ENCODE assay signal across 10 cellular contexts in the genomic region with DNA sequence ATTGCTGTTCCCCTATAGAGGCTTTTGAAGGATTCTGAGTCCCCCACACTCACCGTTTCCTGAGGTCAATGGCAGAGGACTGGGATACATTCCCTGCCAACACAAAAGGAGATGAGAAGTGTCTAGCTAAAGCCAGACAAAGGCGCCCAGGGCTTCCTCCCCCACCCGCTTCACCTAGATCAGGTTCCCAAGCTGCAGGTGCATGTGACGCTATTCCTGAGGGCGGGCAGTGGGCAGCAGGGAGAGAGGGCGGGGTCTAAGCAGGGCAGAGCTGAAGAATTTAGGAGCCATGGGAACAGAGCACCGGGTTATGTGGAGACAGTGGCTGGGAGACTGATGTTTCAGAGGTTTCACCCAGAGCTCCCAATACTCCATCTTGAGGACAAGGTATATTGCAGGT. TPM values are rescaled to one million over a fixed set of nuclear protein-coding genes. Genes with fewer than 3 reads are reported as not detected.
DNase-seq lines count a peak whose midpoint lies in the region; ATAC-seq and TF ChIP-seq lines count a peak whose summit lies in the region.
"Had no signal": no experiment of that assay in that cellular context is flagged by ENCODE, and none has a peak within 500 bp of the region (broad histone marks: within the 10 kb centered on the region; RNA-seq: fewer than 3 reads in every experiment).

No MANE protein-coding gene starts in this region.

- H3K27me3 ChIP-seq in heart left ventricle (no peaks in the 10 kb centered on the region), Peyer's patch (no peaks in the 10 kb centered on the region), transverse colon (no peaks in the 10 kb centered on the region)

- H3K4me1 ChIP-seq in heart left ventricle (peaks cover 15 to 65% (median 50%) of the 10 kb centered on the region in 12 donors), Peyer's patch (peaks cover 5 to 43% (median 28%) of the 10 kb centered on the region in 4 donors), transverse colon (peaks cover 31 to 55% (median 37%) of the 10 kb centered on the region in 4 donors)

- H3K4me3 ChIP-seq in heart left ventricle = no peak overlapping the region
- H3K4me3 ChIP-seq in Peyer's patch = no peak overlapping the region
- H3K4me3 ChIP-seq in transverse colon = no peak overlapping the region

- in situ Hi-C loops in transverse colon (cut with MboI; ENCODE audit: low pct_ligation_motif_present in 1 of 4, low pct_unique_long_range_greater_than_20kb in 1 of 4, low sequenced_read_pairs in 3 of 4) = loop anchor here in 3 of 4 donors (5.0 to 10.0 kb wide), 2 partner anchors 47 to 50 kb away; partner anchors contain the start of gene KHDC4 (in 2 of the 3)

- intact Hi-C loops in heart left ventricle (cut with DNase I) = loop anchor here in 2 of 10 donors (2.0 to 10.0 kb wide), 2 partner anchors 20 to 130 kb away; partner anchors contain the start of genes GON4L (in 1 of the 2) and SYT11 (in 1 of the 2)
- intact Hi-C loops in Right ventricle myocardium superior (cut with DNase I) = no loop called here
- intact Hi-C loops in transverse colon (cut with DNase I; ENCODE audit: low total_unique reads) = no loop called here

- no peak for TF ChIP-seq CTCF in heart left ventricle (IDR thresholded peaks at IDR 0.05)
- TF ChIP-seq CTCF in Peyer's patch (IDR thresholded peaks at IDR 0.05) = no peak
- no peak for TF ChIP-seq CTCF in transverse colon (IDR thresholded peaks at IDR 0.05)

- H3K4me3 Mint-ChIP-seq in activated CD8-positive, alpha-beta memory T cell treated with anti-CD3 and anti-CD28 coated beads, Interleukin-2, amount 10 ng/mL, durations not matched to agents 7 days and 5 days = no peak overlapping the region

- WGBS in heart left ventricle, 4 donors = 85 to 87% (median 86%) methylated on average over 7 of the region's 7 CpGs
- 78% methylated on average over 7 of the region's 7 CpGs; no CpG with 5 or more reads in 1 of the 2 donors for WGBS in transverse colon (ENCODE audit: low coverage in 1 of 2), 2 donors

- DNase-seq in heart left ventricle = no peak
- no peak for DNase-seq in Right ventricle myocardium superior
- DNase-seq in Peyer's patch = no peak
- DNase-seq in islet precursor cell = peak; percentile 65
- DNase-seq in transverse colon = no peak
- no peak for DNase-seq in T1000 (lab: John Stamatoyannopoulos, UW)
- DNase-seq in activated CD8-positive, alpha-beta memory T cell treated with anti-CD3 and anti-CD28 coated beads, Interleukin-2, amount 10 ng/mL, durations not matched to agents 7 days and 5 days = no peak

- H3K27ac Mint-ChIP-seq in activated CD8-positive, alpha-beta memory T cell treated with anti-CD3 and anti-CD28 coated beads, Interleukin-2, amount 10 ng/mL, durations not matched to agents 7 days and 5 days = no peak overlapping the region

- H3K27ac ChIP-seq in heart left ventricle (peak overlapping the region; percentile 6 to 100 (median 98)), Peyer's patch (peak overlapping the region; percentile 28 to 99 (median 97)), transverse colon (peak overlapping the region; percentile 92 to 96 (median 94))

- TF ChIP-seq EP300 in transverse colon (IDR thresholded peaks at IDR 0.05; ENCODE audit: low read depth) = no peak

- TF ChIP-seq POLR2A in heart left ventricle (IDR thresholded peaks at IDR 0.05) = no peak
- no peak for TF ChIP-seq POLR2A in Peyer's patch (IDR thresholded peaks at IDR 0.05)
- TF ChIP-seq POLR2A in transverse colon (IDR thresholded peaks at IDR 0.05) = no peak

- peaks cover 2% of the 10 kb centered on the region for H3K36me3 Mint-ChIP-seq in activated CD8-positive, alpha-beta memory T cell treated with anti-CD3 and anti-CD28 coated beads, Interleukin-2, amount 10 ng/mL, durations not matched to agents 7 days and 5 days

- peaks cover 44% of the 10 kb centered on the region for H3K4me1 Mint-ChIP-seq in activated CD8-positive, alpha-beta memory T cell treated with anti-CD3 and anti-CD28 coated beads, Interleukin-2, amount 10 ng/mL, durations not matched to agents 7 days and 5 days

- H3K36me3 ChIP-seq in heart left ventricle = no peaks in the 10 kb centered on the region
- H3K36me3 ChIP-seq in Peyer's patch = no peaks in the 10 kb centered on the region
- no peaks in the 10 kb centered on the region for H3K36me3 ChIP-seq in transverse colon

- CTCF ChIA-PET in activated CD8-positive, alpha-beta memory T cell treated with anti-CD3 and anti-CD28 coated beads, Interleukin-2, amount 10 ng/mL, durations not matched to agents 7 days and 5 days (lab: Charles Lee) = interaction anchor here (0.7 to 12.2 kb wide), 9 partner anchors 9 to 86 kb away, joined by 3 to 119 read pairs (median 4); partner anchors contain the start of gene KHDC4

- H3K9me3 ChIP-seq in heart left ventricle = no peaks in the 10 kb centered on the region
- no peaks in the 10 kb centered on the region for H3K9me3 ChIP-seq in Peyer's patch
- H3K9me3 ChIP-seq in transverse colon = no peaks in the 10 kb centered on the region

- H3K27me3 Mint-ChIP-seq in activated CD8-positive, alpha-beta memory T cell treated with anti-CD3 and anti-CD28 coated beads, Interleukin-2, amount 10 ng/mL, durations not matched to agents 7 days and 5 days = no peaks in the 10 kb centered on the region

- no peaks in the 10 kb centered on the region for H3K9me3 Mint-ChIP-seq in activated CD8-positive, alpha-beta memory T cell treated with anti-CD3 and anti-CD28 coated beads, Interleukin-2, amount 10 ng/mL, durations not matched to agents 7 days and 5 days (ENCODE audit: low read depth)

- no peak for ATAC-seq in heart left ventricle
- ATAC-seq in Right ventricle myocardium superior (ENCODE audit: poor library complexity) = no peak
- ATAC-seq in HG03045 (IDR thresholded peaks at IDR 0.05; ENCODE audit: unreplicated experiment) = no peak
- no peak for ATAC-seq in activated CD8-positive, alpha-beta memory T cell treated with anti-CD3 and anti-CD28 coated beads, Interleukin-2, amount 10 ng/mL, durations not matched to agents 7 days and 5 days

RNA-seq across cellular contexts. Expression of gene ARHGEF2, which starts 6.0 kb away (rescaled TPM):
- 10 to 100 TPM; 34.7 to 98.6 (median 61.6) TPM for total RNA-seq in heart left ventricle
- 10 to 100 TPM; 23.9 to 28.8 TPM for polyA plus RNA-seq in heart left ventricle
- total RNA-seq in Right ventricle myocardium superior = 55.7 TPM
- 100 to 1,000 TPM; 101 to 239 (median 149) TPM for total RNA-seq in Peyer's patch
- 100 to 1,000 TPM; 107 to 244 (median 169) TPM for total RNA-seq in transverse colon
- 100 to 1,000 TPM; 159 to 161 TPM for total RNA-seq in activated CD8-positive, alpha-beta memory T cell treated with anti-CD3 and anti-CD28 coated beads, Interleukin-2, amount 10 ng/mL, durations not matched to agents 7 days and 5 days

RNA-seq across cellular contexts. Expression of gene SSR2, which starts 36.4 kb away (rescaled TPM):
- total RNA-seq in heart left ventricle (100 to 1,000 TPM in 4 of 9 donors, 10 to 100 TPM in 5; 67.7 to 174 (median 81.2) TPM), Right ventricle myocardium superior (66.9 TPM), Peyer's patch (100 to 1,000 TPM; 133 to 269 (median 202) TPM), transverse colon (100 to 1,000 TPM in 2 of 4 donors, 10 to 100 TPM in 2; 51.2 to 275 (median 168) TPM)
- 100 to 1,000 TPM in 1 of 2 donors, 10 to 100 TPM in 1; 63.9 to 282 TPM for polyA plus RNA-seq in heart left ventricle
- 100 to 1,000 TPM; 185 to 200 TPM for total RNA-seq in activated CD8-positive, alpha-beta memory T cell treated with anti-CD3 and anti-CD28 coated beads, Interleukin-2, amount 10 ng/mL, durations not matched to agents 7 days and 5 days

RNA-seq across cellular contexts. Expression of gene RXFP4, which starts 42.9 kb away (rescaled TPM):
- total RNA-seq in heart left ventricle = not detected
- polyA plus RNA-seq in heart left ventricle = under 1 TPM in 1 of 2 donors, not detected in 1; 0.07 TPM
- not detected for total RNA-seq in Right ventricle myocardium superior
- 1 to 10 TPM in 1 of 4 donors, not detected in 3; 2.3 TPM for total RNA-seq in Peyer's patch
- total RNA-seq in transverse colon = 10 to 100 TPM in 1 of 4 donors, 1 to 10 TPM in 2, under 1 TPM in 1; 0.80 to 11.6 (median 2.5) TPM
- total RNA-seq in activated CD8-positive, alpha-beta memory T cell treated with anti-CD3 and anti-CD28 coated beads, Interleukin-2, amount 10 ng/mL, durations not matched to agents 7 days and 5 days = not detected
- total RNA-seq: mucosa of gallbladder, RPMI7951 had no signal

RNA-seq across cellular contexts. Expression of gene KHDC4, which starts 50.1 kb away (rescaled TPM):
- 10 to 100 TPM; 16.9 to 28.0 (median 22.6) TPM for total RNA-seq in heart left ventricle
- 10 to 100 TPM; 17.4 to 19.1 TPM for polyA plus RNA-seq in heart left ventricle
- total RNA-seq in Right ventricle myocardium superior = 22.5 TPM
- 100 to 1,000 TPM in 2 of 4 donors, 10 to 100 TPM in 2; 71.5 to 146 (median 96.4) TPM for total RNA-seq in Peyer's patch
- 100 to 1,000 TPM in 2 of 4 donors, 10 to 100 TPM in 2; 76.2 to 158 (median 98.7) TPM for total RNA-seq in transverse colon
- total RNA-seq in activated CD8-positive, alpha-beta memory T cell treated with anti-CD3 and anti-CD28 coated beads, Interleukin-2, amount 10 ng/mL, durations not matched to agents 7 days and 5 days = 10 to 100 TPM; 80.2 to 99.4 TPM
